ENCODE assay signal across 9 cellular contexts in genomic region chr5:72178910-72179815, GRCh38.
DNase-seq lines count a peak whose midpoint lies in the region; ATAC-seq and TF ChIP-seq lines count a peak whose summit lies in the region.
"Had no signal": no experiment of that assay in that cellular context is flagged by ENCODE, and none has a peak within 500 bp of the region (broad histone marks: within the 10 kb centered on the region; RNA-seq: fewer than 3 reads in every experiment).

No MANE protein-coding gene starts in this region.

- H3K9me3 Mint-ChIP-seq in MCF 10A (ENCODE audit: unreplicated experiment), result no peaks in the 10 kb centered on the region
- no peaks in the 10 kb centered on the region for H3K9me3 Mint-ChIP-seq in activated T-cell treated with anti-CD3 and anti-CD28 coated beads, Interleukin-2, amount 50 U/mL, for 4 hours
- no peaks in the 10 kb centered on the region for H3K9me3 Mint-ChIP-seq in activated CD8-positive, alpha-beta T cell treated with anti-CD3 and anti-CD28 coated beads for 36 hours
- H3K9me3 Mint-ChIP-seq: activated naive CD4-positive, alpha-beta T cell treated with anti-CD3 and anti-CD28 coated beads, Interleukin-2, amount 50 U/mL, for 24 hours had no signal

- H3K36me3 Mint-ChIP-seq in MCF 10A (ENCODE audit: insufficient read depth, unreplicated experiment), result no peaks in the 10 kb centered on the region
- H3K36me3 Mint-ChIP-seq in activated T-cell treated with anti-CD3 and anti-CD28 coated beads, Interleukin-2, amount 50 U/mL, for 4 hours (ENCODE audit: insufficient read depth), result no peaks in the 10 kb centered on the region
- no peaks in the 10 kb centered on the region for H3K36me3 Mint-ChIP-seq in activated CD8-positive, alpha-beta T cell treated with anti-CD3 and anti-CD28 coated beads for 36 hours (ENCODE audit: low read depth)
- H3K36me3 Mint-ChIP-seq: activated naive CD4-positive, alpha-beta T cell treated with anti-CD3 and anti-CD28 coated beads, Interleukin-2, amount 50 U/mL, for 24 hours had no signal

- no TSS peak for BruUV-seq in MCF 10A (replicated peaks; lab: Mats Ljungman, UMichigan)

- DNase-seq in HS-27A (ENCODE audit: low read depth), result peak; percentile 78
- DNase-seq in MCF 10A (ENCODE audit: unreplicated experiment), result peak; percentile 87
- peak; percentile 90 for DNase-seq in iris pigment epithelial cell (ENCODE audit: low read depth)
- DNase-seq in stromal cell of bone marrow (ENCODE audit: low read depth), result peak; percentile 86
- no peak for DNase-seq in activated T-cell treated with anti-CD3 and anti-CD28 coated beads, Interleukin-2, amount 50 U/mL, for 4 hours
- DNase-seq in T-helper 1 cell, result no peak
- no peak for DNase-seq in activated T-cell treated with anti-CD3 and anti-CD28 coated beads, Interleukin-2, amount 50 U/mL, for 1 hour
- DNase-seq in activated CD8-positive, alpha-beta T cell treated with anti-CD3 and anti-CD28 coated beads for 36 hours, result no peak

- peak overlapping the region; percentile 63 for H3K27ac Mint-ChIP-seq in MCF 10A (ENCODE audit: low read depth, unreplicated experiment)
- no peak overlapping the region for H3K27ac Mint-ChIP-seq in activated CD8-positive, alpha-beta T cell treated with anti-CD3 and anti-CD28 coated beads for 36 hours
- H3K27ac Mint-ChIP-seq: activated naive CD4-positive, alpha-beta T cell treated with anti-CD3 and anti-CD28 coated beads, Interleukin-2, amount 50 U/mL, for 24 hours had no signal

- no peak for ATAC-seq in activated T-cell treated with anti-CD3 and anti-CD28 coated beads, Interleukin-2, amount 50 U/mL, for 4 hours
- ATAC-seq in activated CD8-positive, alpha-beta T cell treated with anti-CD3 and anti-CD28 coated beads for 36 hours, result no peak

- TF ChIP-seq CTCF in MCF 10A (IDR thresholded peaks at IDR 0.05; ENCODE audit: unreplicated experiment), result no peak
- no peak for TF ChIP-seq CTCF in activated CD8-positive, alpha-beta T cell treated with anti-CD3 and anti-CD28 coated beads for 36 hours (IDR thresholded peaks at IDR 0.05)

- peak overlapping the region; percentile 59 for H3K4me3 Mint-ChIP-seq in MCF 10A (ENCODE audit: unreplicated experiment)
- no peak overlapping the region for H3K4me3 Mint-ChIP-seq in activated T-cell treated with anti-CD3 and anti-CD28 coated beads, Interleukin-2, amount 50 U/mL, for 4 hours
- no peak overlapping the region for H3K4me3 Mint-ChIP-seq in activated CD8-positive, alpha-beta T cell treated with anti-CD3 and anti-CD28 coated beads for 36 hours
- H3K4me3 Mint-ChIP-seq: activated naive CD4-positive, alpha-beta T cell treated with anti-CD3 and anti-CD28 coated beads, Interleukin-2, amount 50 U/mL, for 24 hours had no signal

- no peaks in the 10 kb centered on the region for H3K27me3 Mint-ChIP-seq in MCF 10A (ENCODE audit: insufficient read depth, unreplicated experiment)
- peaks cover 35% of the 10 kb centered on the region for H3K27me3 Mint-ChIP-seq in activated T-cell treated with anti-CD3 and anti-CD28 coated beads, Interleukin-2, amount 50 U/mL, for 4 hours (ENCODE audit: low read depth)
- H3K27me3 Mint-ChIP-seq in activated CD8-positive, alpha-beta T cell treated with anti-CD3 and anti-CD28 coated beads for 36 hours, result peaks cover 27% of the 10 kb centered on the region

- CTCF ChIA-PET in MCF 10A (lab: Yijun Ruan, JAX), result interaction anchor here (1.2 kb wide), 1 partner anchor 13 kb away, joined by 4 read pairs; no protein-coding TSS in a partner anchor
- CTCF ChIA-PET in activated CD8-positive, alpha-beta T cell treated with anti-CD3 and anti-CD28 coated beads for 36 hours (lab: Charles Lee), result interaction anchor here (0.6 kb wide), 1 partner anchor 136 kb away, joined by 3 read pairs; no protein-coding TSS in a partner anchor

- POLR2A ChIA-PET in MCF 10A (lab: Yijun Ruan, JAX), result interaction anchor here (1.3 to 1.6 kb wide), 2 partner anchors 9 to 12 kb away, joined by 3 to 5 read pairs; no protein-coding TSS in a partner anchor
- POLR2A ChIA-PET in activated CD8-positive, alpha-beta T cell treated with anti-CD3 and anti-CD28 coated beads for 36 hours (lab: Charles Lee), result no interaction called here

- intact Hi-C loops in MCF 10A (cut with micrococcal nuclease), result no loop called here
- intact Hi-C loops in activated CD8-positive, alpha-beta T cell treated with anti-CD3 and anti-CD28 coated beads for 36 hours (cut with micrococcal nuclease), result no loop called here

- H3K4me1 Mint-ChIP-seq in MCF 10A (ENCODE audit: insufficient read depth, unreplicated experiment), result peaks cover 19% of the 10 kb centered on the region
- H3K4me1 Mint-ChIP-seq in activated T-cell treated with anti-CD3 and anti-CD28 coated beads, Interleukin-2, amount 50 U/mL, for 4 hours (ENCODE audit: low read depth), result no peaks in the 10 kb centered on the region
- H3K4me1 Mint-ChIP-seq in activated CD8-positive, alpha-beta T cell treated with anti-CD3 and anti-CD28 coated beads for 36 hours (ENCODE audit: low read depth), result no peaks in the 10 kb centered on the region
- H3K4me1 Mint-ChIP-seq: activated naive CD4-positive, alpha-beta T cell treated with anti-CD3 and anti-CD28 coated beads, Interleukin-2, amount 50 U/mL, for 24 hours had no signal

Comparison
In these comparisons a context has a peak if more than half of its experiments do, and no peak if none do; other contexts are left out.
1. DNase-seq: peak in HS-27A (single experiment), MCF 10A (single experiment), iris pigment epithelial cell (single experiment) and stromal cell of bone marrow (single experiment); none in activated T-cell treated with anti-CD3 and anti-CD28 coated beads, Interleukin-2, amount 50 U/mL, for 4 hours (single experiment), T-helper 1 cell (0 of 5), activated T-cell treated with anti-CD3 and anti-CD28 coated beads, Interleukin-2, amount 50 U/mL, for 1 hour (single experiment) and activated CD8-positive, alpha-beta T cell treated with anti-CD3 and anti-CD28 coated beads for 36 hours (single experiment).